In genomic region chr16:4266372-4266771, GRCh38 we compare ENCODE assay signal across 17 cellular contexts. TPM values are rescaled to one million over a fixed set of nuclear protein-coding genes. Genes with fewer than 3 reads are reported as not detected.
DNase-seq lines count a peak whose midpoint lies in the region; ATAC-seq, FAIRE-seq and TF ChIP-seq lines count a peak whose summit lies in the region.
"Had no signal": no experiment of that assay in that cellular context is flagged by ENCODE, and none has a peak within 500 bp of the region (broad histone marks: within the 10 kb centered on the region; RNA-seq: fewer than 3 reads in every experiment).

No MANE protein-coding gene starts in this region.

- CTCF ChIA-PET in CD4-positive, alpha-beta T cell (lab: Charles Lee) = interaction anchor here (4.7 kb wide), 1 partner anchor 13 kb away, joined by 36 read pairs; no protein-coding TSS in a partner anchor

- no peaks in the 10 kb centered on the region for H3K27me3 Mint-ChIP-seq in CD4-positive, alpha-beta T cell
- H3K27me3 Mint-ChIP-seq in glutamatergic neuron (ENCODE audit: unreplicated experiment) = peaks cover 4% of the 10 kb centered on the region
- H3K27me3 Mint-ChIP-seq: activated naive CD8-positive, alpha-beta T cell treated with anti-CD3 and anti-CD28 coated beads, Interleukin-2, amount 10 ng/mL, durations not matched to agents 7 days and 5 days had no signal

- ATAC-seq in CD4-positive, alpha-beta T cell (ENCODE audit: poor library complexity) = no peak

- POLR2A ChIA-PET in CD4-positive, alpha-beta T cell (lab: Charles Lee) = interaction anchor here (0.6 kb wide), 1 partner anchor 13 kb away, joined by 3 read pairs; no protein-coding TSS in a partner anchor

- H3K27ac ChIP-seq in CD4-positive, alpha-beta T cell (ENCODE audit: low read depth, low read length) = no peak overlapping the region
- no peak overlapping the region for H3K27ac ChIP-seq in SJCRH30
- H3K27ac ChIP-seq: Peyer's patch had no signal

- no peak for DNase-seq in CD4-positive, alpha-beta T cell
- DNase-seq in GM13976 (ENCODE audit: low spot score) = peak; percentile 36
- peak; percentile 43 to 66 for DNase-seq in SJCRH30
- peak; percentile 40 for DNase-seq in hepatic stellate cell (ENCODE audit: low spot score)
- no peak for DNase-seq in glutamatergic neuron
- no peak for DNase-seq in activated gamma-delta T cell treated with Interleukin-2 at 50 U/mL for 16 hours
- no peak for DNase-seq in GM19239 (ENCODE audit: insufficient read length, low spot score)
- DNase-seq: activated naive CD8-positive, alpha-beta T cell treated with anti-CD3 and anti-CD28 coated beads, Interleukin-2, amount 10 ng/mL, durations not matched to agents 7 days and 5 days; Calu3; KG1; left colon; NCI-H2081 treated with DMSO at 0.1 percent for 48 hours; Peyer's patch had no signal

- no peaks in the 10 kb centered on the region for H3K9me3 ChIP-seq in CD4-positive, alpha-beta T cell (ENCODE audit: control insufficient read depth, low read length)
- no peaks in the 10 kb centered on the region for H3K9me3 ChIP-seq in SJCRH30 (replicated peaks)
- H3K9me3 ChIP-seq: Peyer's patch, thyroid gland had no signal

- H3K4me3 ChIP-seq in SJCRH30 = no peak overlapping the region
- H3K4me3 ChIP-seq: Peyer's patch, thyroid gland had no signal

- H3K36me3 ChIP-seq in SJCRH30 = peaks cover 23% of the 10 kb centered on the region
- H3K36me3 ChIP-seq: thyroid gland had no signal

- no peaks in the 10 kb centered on the region for H3K27me3 ChIP-seq in CD4-positive, alpha-beta T cell (ENCODE audit: control insufficient read depth, insufficient read depth, low read length)
- H3K27me3 ChIP-seq in SJCRH30 = no peaks in the 10 kb centered on the region
- H3K27me3 ChIP-seq: Peyer's patch, thyroid gland had no signal

- no peak for TF ChIP-seq CTCF in CD4-positive, alpha-beta T cell (IDR thresholded peaks at IDR 0.05)
- TF ChIP-seq CTCF in GM13976 (IDR thresholded peaks at IDR 0.05; ENCODE audit: borderline replicate concordance, control extremely low read depth, extremely low read depth, insufficient read depth, missing control alignments) = no peak
- TF ChIP-seq CTCF in glutamatergic neuron (IDR thresholded peaks at IDR 0.05; ENCODE audit: partially characterized antibody, unreplicated experiment) = no peak

- H3K36me3 Mint-ChIP-seq in CD4-positive, alpha-beta T cell (ENCODE audit: low read depth) = peaks cover 18% of the 10 kb centered on the region
- no peaks in the 10 kb centered on the region for H3K36me3 Mint-ChIP-seq in glutamatergic neuron (ENCODE audit: unreplicated experiment)

- peak overlapping the region; percentile 27 for H3K27ac Mint-ChIP-seq in CD4-positive, alpha-beta T cell
- no peak overlapping the region for H3K27ac Mint-ChIP-seq in glutamatergic neuron (ENCODE audit: unreplicated experiment)
- H3K27ac Mint-ChIP-seq: T-helper 2 cell treated with Interferon-gamma antibody and Interleukin-4, amounts not matched to agents 5 μg/mL and 100 μg/mL, for 36 hours had no signal

- no peaks in the 10 kb centered on the region for H3K4me1 ChIP-seq in SJCRH30

- intact Hi-C loops in CD4-positive, alpha-beta T cell (cut with DNase I, micrococcal nuclease) = no loop called here

- H3K4me3 Mint-ChIP-seq in CD4-positive, alpha-beta T cell = no peak overlapping the region
- no peak overlapping the region for H3K4me3 Mint-ChIP-seq in glutamatergic neuron (ENCODE audit: unreplicated experiment)
- H3K4me3 Mint-ChIP-seq: activated naive CD8-positive, alpha-beta T cell treated with anti-CD3 and anti-CD28 coated beads, Interleukin-2, amount 10 ng/mL, durations not matched to agents 7 days and 5 days; T-helper 2 cell treated with Interferon-gamma antibody and Interleukin-4, amounts not matched to agents 5 μg/mL and 100 μg/mL, for 36 hours had no signal

- peaks cover 14% of the 10 kb centered on the region for H3K4me1 Mint-ChIP-seq in CD4-positive, alpha-beta T cell (ENCODE audit: low read depth)
- H3K4me1 Mint-ChIP-seq in glutamatergic neuron (ENCODE audit: low read depth, unreplicated experiment) = peaks cover 3% of the 10 kb centered on the region

- no peak for FAIRE-seq in GM19239 (lab: Jason Lieb, UNC)
- FAIRE-seq: frontal cortex, H54 had no signal

- H3K9me3 Mint-ChIP-seq in CD4-positive, alpha-beta T cell = no peaks in the 10 kb centered on the region
- H3K9me3 Mint-ChIP-seq in glutamatergic neuron (ENCODE audit: unreplicated experiment) = peaks cover 2% of the 10 kb centered on the region
- H3K9me3 Mint-ChIP-seq: activated naive CD8-positive, alpha-beta T cell treated with anti-CD3 and anti-CD28 coated beads, Interleukin-2, amount 10 ng/mL, durations not matched to agents 7 days and 5 days; T-helper 2 cell treated with Interferon-gamma antibody and Interleukin-4, amounts not matched to agents 5 μg/mL and 100 μg/mL, for 36 hours had no signal

- in situ Hi-C loops in GM13976 (cut with MboI; ENCODE audit: low sequenced_read_pairs, unreplicated experiment) = no loop called here

RNA-seq across cellular contexts. Expression of gene TFAP4, which starts 6.5 kb away (rescaled TPM):
- 10 to 100 TPM in 1 of 2 experiments, 1 to 10 TPM in 1; 8.6 to 10.8 TPM for total RNA-seq in CD4-positive, alpha-beta T cell
- 31.2 and 34.1 TPM in 2 replicates for total RNA-seq in SJCRH30 (2014; rRNA removed; shearing (Covaris generic))
- total RNA-seq in glutamatergic neuron (ENCODE audit: unreplicated experiment) = 13.0 TPM

RNA-seq across cellular contexts. Expression of gene SRL, which starts 24.5 kb away (rescaled TPM):
- total RNA-seq in CD4-positive, alpha-beta T cell = not detected
- 68.3 and 71.0 TPM in 2 replicates for total RNA-seq in SJCRH30 (2014; rRNA removed; shearing (Covaris generic))
- 0.37 TPM for total RNA-seq in glutamatergic neuron (ENCODE audit: unreplicated experiment)
- total RNA-seq: activated naive CD8-positive, alpha-beta T cell treated with anti-CD3 and anti-CD28 coated beads, Interleukin-2, amount 10 ng/mL, durations not matched to agents 7 days and 5 days; Calu3 had no signal

RNA-seq across cellular contexts. Expression of gene GLIS2, which starts 49.5 kb away (rescaled TPM):
- not detected for total RNA-seq in CD4-positive, alpha-beta T cell
- total RNA-seq in SJCRH30 (2014; rRNA removed; shearing (Covaris generic)) = 1.6 and 1.9 TPM in 2 replicates
- total RNA-seq in glutamatergic neuron (ENCODE audit: unreplicated experiment) = 16.5 TPM

Comparison
In these comparisons a context has a peak if more than half of its experiments do, and no peak if none do; other contexts are left out.
1. DNase-seq: peak in GM13976 (single experiment), SJCRH30 (2 of 2) and hepatic stellate cell (single experiment); none in CD4-positive, alpha-beta T cell (0 of 10), glutamatergic neuron (single experiment), activated gamma-delta T cell treated with Interleukin-2 at 50 U/mL for 16 hours (single experiment) and GM19239 (single experiment).
2. RNA of gene SRL, which starts 24.5 kb away (total RNA-seq): 68.3 to 71.0 TPM in SJCRH30; 0.37 TPM in glutamatergic neuron (single experiment) and not detected in CD4-positive, alpha-beta T cell; every median in the first group is over 10 times any median in the second.